In the genomic region with DNA sequence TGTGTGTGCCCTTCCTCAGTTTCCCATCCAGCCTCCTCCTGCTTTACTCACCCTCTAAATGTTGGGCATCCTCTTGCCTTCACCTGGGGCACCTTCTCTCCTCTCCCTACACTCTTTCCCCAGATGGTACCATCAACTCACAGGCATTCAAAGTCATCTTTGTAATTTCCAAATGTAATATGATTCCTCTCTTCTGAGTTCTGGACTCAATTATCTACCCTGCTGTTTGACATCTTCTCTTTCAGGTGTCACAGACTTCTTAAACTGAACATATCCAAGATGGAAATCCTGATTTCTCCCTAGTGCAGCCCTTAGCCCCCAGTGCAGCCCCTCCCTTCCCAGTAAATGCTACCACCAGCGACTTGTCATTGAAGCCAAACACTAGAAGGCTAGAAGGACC, we compare ENCODE assay signal across 22 cellular contexts.
"Had no signal": no experiment of that assay in that cellular context is flagged by ENCODE, and none has a peak within 500 bp of the region (broad histone marks: within the 10 kb centered on the region; RNA-seq: fewer than 3 reads in every experiment).

No MANE protein-coding gene starts in this region.

- H3K4me2 ChIP-seq: KMS-11 had no signal

- H3K27ac Mint-ChIP-seq: activated CD8-positive, alpha-beta memory T cell treated with anti-CD3 and anti-CD28 coated beads, Interleukin-2, amount 10 ng/mL, durations not matched to agents 7 days and 5 days; activated naive CD4-positive, alpha-beta T cell treated with anti-CD3 and anti-CD28 coated beads, Interleukin-2, amount 50 U/mL, for 72 hours; T-helper 17 cell; WTC11 had no signal

- DNase-seq: activated CD4-positive, alpha-beta T cell treated with anti-CD3 and anti-CD28 coated beads for 48 hours; activated CD4-positive, alpha-beta T cell treated with anti-CD3 and anti-CD28 coated beads, Interleukin-2, amount 50 U/mL, for 48 hours; activated CD4-positive, CD25-positive, alpha-beta regulatory T cell treated with anti-CD3 and anti-CD28 coated beads, Interleukin-2, amount 50 U/mL, for 72 hours; activated CD8-positive, alpha-beta memory T cell treated with anti-CD3 and anti-CD28 coated beads, Interleukin-2, amount 10 ng/mL, durations not matched to agents 7 days and 5 days; activated effector memory CD4-positive, alpha-beta T cell treated with anti-CD3 and anti-CD28 coated beads, Interleukin-2, amount 50 U/mL, for 16 hours; activated naive CD4-positive, alpha-beta T cell treated with Interleukin-2 at 50 U/mL for 16 hours; activated T-cell treated with anti-CD3 and anti-CD28 coated beads, Interleukin-2, amount 50 U/mL, for 4 hours; brain microvascular endothelial cell; NCI-H1092; NCI-H1417; NCI-H1930; NCI-H446 treated with DMSO at 0.1 percent for 48 hours; NCI-H524 treated with DMSO at 0.1 percent for 48 hours; NCI-H774; RPMI8226; T-helper 17 cell; T-helper 9 cell had no signal

- H3K4me1 Mint-ChIP-seq: activated CD8-positive, alpha-beta memory T cell treated with anti-CD3 and anti-CD28 coated beads, Interleukin-2, amount 10 ng/mL, durations not matched to agents 7 days and 5 days; T-helper 17 cell; WTC11 had no signal

- H3K36me3 Mint-ChIP-seq: activated CD8-positive, alpha-beta memory T cell treated with anti-CD3 and anti-CD28 coated beads, Interleukin-2, amount 10 ng/mL, durations not matched to agents 7 days and 5 days; activated naive CD4-positive, alpha-beta T cell treated with anti-CD3 and anti-CD28 coated beads, Interleukin-2, amount 50 U/mL, for 72 hours; WTC11 had no signal

- H3K27me3 ChIP-seq: brain microvascular endothelial cell, cardiac muscle cell had no signal

- ATAC-seq: activated CD8-positive, alpha-beta memory T cell treated with anti-CD3 and anti-CD28 coated beads, Interleukin-2, amount 10 ng/mL, durations not matched to agents 7 days and 5 days; activated naive CD4-positive, alpha-beta T cell treated with anti-CD3 and anti-CD28 coated beads, Interleukin-2, amount 50 U/mL, for 72 hours; activated T-cell treated with anti-CD3 and anti-CD28 coated beads, Interleukin-2, amount 50 U/mL, for 4 hours; Right ventricle myocardium inferior; T-helper 17 cell; WTC11 had no signal

- H3K4me3 ChIP-seq: cardiac muscle cell had no signal

- H3K27ac ChIP-seq: brain microvascular endothelial cell, cardiac muscle cell, KMS-11 had no signal

- H3K9ac ChIP-seq: KMS-11 had no signal

- H3K9me3 Mint-ChIP-seq: activated naive CD4-positive, alpha-beta T cell treated with anti-CD3 and anti-CD28 coated beads, Interleukin-2, amount 50 U/mL, for 72 hours; activated T-cell treated with anti-CD3 and anti-CD28 coated beads, Interleukin-2, amount 50 U/mL, for 4 hours had no signal

- H3K36me3 ChIP-seq: brain microvascular endothelial cell, cardiac muscle cell had no signal

- H3K4me3 Mint-ChIP-seq: activated CD8-positive, alpha-beta memory T cell treated with anti-CD3 and anti-CD28 coated beads, Interleukin-2, amount 10 ng/mL, durations not matched to agents 7 days and 5 days; activated T-cell treated with anti-CD3 and anti-CD28 coated beads, Interleukin-2, amount 50 U/mL, for 4 hours; T-helper 17 cell; WTC11 had no signal
